12 cellular contexts compared by ENCODE assay signal in genomic region chr9:125332527-125332926, GRCh38.
DNase-seq lines count a peak whose midpoint lies in the region; ATAC-seq and TF ChIP-seq lines count a peak whose summit lies in the region.
"Had no signal": no experiment of that assay in that cellular context is flagged by ENCODE, and none has a peak within 500 bp of the region (broad histone marks: within the 10 kb centered on the region; RNA-seq: fewer than 3 reads in every experiment).

No MANE protein-coding gene starts in this region.

- intact Hi-C loops in psoas muscle (cut with DNase I) (loop anchor here in 1 of 2 donors (10.0 kb wide), 1 partner anchor 398 kb away; no protein-coding TSS in a partner anchor), sigmoid colon (cut with DNase I) (no loop called here)

- 56 to 71% (median 61%) methylated on average over 3 of the region's 3 CpGs for WGBS in psoas muscle, 3 donors
- 68 to 90% methylated on average over 3 of the region's 3 CpGs for WGBS in sigmoid colon, 2 donors

- H3K9me3 ChIP-seq in psoas muscle (no peaks in the 10 kb centered on the region), sigmoid colon (no peaks in the 10 kb centered on the region)
- H3K9me3 ChIP-seq: tibial nerve had no signal

- no peak for TF ChIP-seq CTCF in NB4 (IDR thresholded peaks at IDR 0.05; ENCODE audit: low read depth, low read length)
- TF ChIP-seq CTCF in psoas muscle (IDR thresholded peaks at IDR 0.05): no peak
- TF ChIP-seq CTCF in sigmoid colon (IDR thresholded peaks at IDR 0.05): no peak

- H3K36me3 ChIP-seq in psoas muscle (ENCODE audit: insufficient read depth in 1 of 2, low read depth in 1 of 2): peaks cover 5 to 83% of the 10 kb centered on the region in 2 donors
- H3K36me3 ChIP-seq in sigmoid colon: peaks cover 3 to 86% (median 45%) of the 10 kb centered on the region in 4 donors

- no peak overlapping the region for H3K4me3 ChIP-seq in NB4 (ENCODE audit: low read depth, low read length)
- H3K4me3 ChIP-seq in psoas muscle: no peak overlapping the region
- H3K4me3 ChIP-seq in sigmoid colon: no peak overlapping the region
- H3K4me3 ChIP-seq: tibial nerve had no signal

- H3K4me1 ChIP-seq in psoas muscle: no peaks in the 10 kb centered on the region
- H3K4me1 ChIP-seq in sigmoid colon: no peaks in the 10 kb centered on the region

- DNase-seq in NOMO-1 treated with DMSO at 0.1 percent for 48 hours (lab: John Stamatoyannopoulos, UW; ENCODE audit: unreplicated experiment): peak; percentile 57
- no peak for DNase-seq in NOMO-1 treated with dmso at 0.1 percent for 144 hours (lab: John Stamatoyannopoulos, UW; ENCODE audit: unreplicated experiment)
- peak; percentile 5 for DNase-seq in NB4 (ENCODE audit: low read depth)
- no peak for DNase-seq in psoas muscle
- no peak for DNase-seq in RPMI8226
- no peak for DNase-seq in sigmoid colon
- DNase-seq: activated CD8-positive, alpha-beta memory T cell treated with anti-CD3 and anti-CD28 coated beads, Interleukin-2, amount 50 U/mL, for 48 hours; endodermal cell; islet precursor cell had no signal

- ATAC-seq in GM21717 (IDR thresholded peaks at IDR 0.05; ENCODE audit: unreplicated experiment) (peak; percentile 67), psoas muscle (peak; percentile 78 to 87 (median 86)), HG02970 (IDR thresholded peaks at IDR 0.05; ENCODE audit: low FRiP score, unreplicated experiment) (no peak)

- no peak for TF ChIP-seq EP300 in sigmoid colon (IDR thresholded peaks at IDR 0.05)

- H3K27me3 ChIP-seq in psoas muscle (ENCODE audit: insufficient read depth in 3 of 3, low read length in 2 of 3) (no peaks in the 10 kb centered on the region), sigmoid colon (no peaks in the 10 kb centered on the region)
- H3K27me3 ChIP-seq: tibial nerve had no signal

- no peak for TF ChIP-seq POLR2A in NB4 (IDR thresholded peaks at IDR 0.05; ENCODE audit: extremely low read depth, insufficient read length)
- TF ChIP-seq POLR2A in sigmoid colon (IDR thresholded peaks at IDR 0.05): no peak

- H3K27ac ChIP-seq in psoas muscle (peak overlapping the region; percentile 66), sigmoid colon (no peak overlapping the region)
- H3K27ac ChIP-seq: tibial nerve had no signal

Comparison
In these comparisons a context has a peak if more than half of its experiments do, and no peak if none do; other contexts are left out.
1. DNase-seq: peak in NOMO-1 treated with DMSO at 0.1 percent for 48 hours (single experiment) and NB4 (single experiment); none in NOMO-1 treated with dmso at 0.1 percent for 144 hours (single experiment), psoas muscle (0 of 2), RPMI8226 (single experiment) and sigmoid colon (single experiment).